8 cellular contexts compared by ENCODE assay signal in genomic region chr1:221045842-221046831, GRCh38.
DNase-seq lines count a peak whose midpoint lies in the region; ATAC-seq and TF ChIP-seq lines count a peak whose summit lies in the region.

No MANE protein-coding gene starts in this region.

- H3K4me3 ChIP-seq in cardiac fibroblast (replicated peaks in 1 of 2; ENCODE audit: low read depth in 2 of 2, low read length in 2 of 2) = no peak overlapping the region
- H3K4me3 ChIP-seq in Karpas-422 (ENCODE audit: low read length) = no peak overlapping the region

- no peaks in the 10 kb centered on the region for H3K9me3 ChIP-seq in Karpas-422 (ENCODE audit: low read length)

- no peaks in the 10 kb centered on the region for H3K36me3 ChIP-seq in Karpas-422 (ENCODE audit: insufficient read depth, low read length)

- H3K79me2 ChIP-seq in Karpas-422 (ENCODE audit: low read length) = no peaks in the 10 kb centered on the region

- no peak overlapping the region for H2AFZ ChIP-seq in Karpas-422 (ENCODE audit: low read length)

- TF ChIP-seq CTCF in cardiac fibroblast (IDR thresholded peaks at IDR 0.05; ENCODE audit: low read depth, low read length) = no peak

- DNase-seq in EL (peak; percentile 21), cardiac fibroblast (ENCODE audit: low read depth in 2 of 2) (peak; percentile 32 to 45), stromal cell of bone marrow (ENCODE audit: low read depth) (peak; percentile 24), Karpas-422 (no peak), NCI-H128 (lab: John Stamatoyannopoulos, UW; ENCODE audit: unreplicated experiment) (no peak)
- DNase-seq in activated T-cell treated with anti-CD3 and anti-CD28 coated beads, Interleukin-2, amount 50 U/mL, for 1 hour = no peak

- H3K4me1 ChIP-seq in Karpas-422 (ENCODE audit: low read length) = no peaks in the 10 kb centered on the region; the same call in 1 of the 2 replicates

- no peaks in the 10 kb centered on the region for H4K20me1 ChIP-seq in Karpas-422 (ENCODE audit: insufficient read depth, low read depth, low read length)

- no peaks in the 10 kb centered on the region for H3K9me2 ChIP-seq in Karpas-422 (replicated peaks; ENCODE audit: insufficient read depth, low read length)

- ATAC-seq in GM21423 (IDR thresholded peaks at IDR 0.05; ENCODE audit: unreplicated experiment) = peak; percentile 92
- ATAC-seq in HG03521 (IDR thresholded peaks at IDR 0.05; ENCODE audit: unreplicated experiment) = peak; percentile 91

- H3K4me2 ChIP-seq in Karpas-422 (ENCODE audit: low read depth, low read length, poor library complexity, severe bottlenecking) = no peak overlapping the region

- H3K9ac ChIP-seq in Karpas-422 (ENCODE audit: low read length) = no peak overlapping the region

- H3K27ac ChIP-seq in Karpas-422 (ENCODE audit: low read length) = no peak overlapping the region

- H3K27me3 ChIP-seq in Karpas-422 (ENCODE audit: low read length) = no peaks in the 10 kb centered on the region

Comparison
In these comparisons a context has a peak if more than half of its experiments do, and no peak if none do; other contexts are left out.
1. DNase-seq: peak in EL (single experiment), cardiac fibroblast (2 of 2) and stromal cell of bone marrow (single experiment); none in Karpas-422 (single experiment), activated T-cell treated with anti-CD3 and anti-CD28 coated beads, Interleukin-2, amount 50 U/mL, for 1 hour (single experiment) and NCI-H128 (single experiment).